8 cellular contexts compared by ENCODE assay signal in genomic region chr6:37018152-37019064, GRCh38. TPM values are rescaled to one million over a fixed set of nuclear protein-coding genes. Genes with fewer than 3 reads are reported as not detected.
DNase-seq lines count a peak whose midpoint lies in the region; ATAC-seq and TF ChIP-seq lines count a peak whose summit lies in the region.

No MANE protein-coding gene starts in this region.

- no peaks in the 10 kb centered on the region for H3K27me3 Mint-ChIP-seq in activated B cell treated with CpG ODN at 0.5 μM for 24 hours

- no peak overlapping the region for H3K4me3 Mint-ChIP-seq in activated B cell treated with CpG ODN at 0.5 μM for 24 hours

- no peaks in the 10 kb centered on the region for H3K9me3 Mint-ChIP-seq in activated B cell treated with CpG ODN at 0.5 μM for 24 hours

- peaks cover 92% of the 10 kb centered on the region for H3K36me3 Mint-ChIP-seq in activated B cell treated with CpG ODN at 0.5 μM for 24 hours (ENCODE audit: low read depth)

- CTCF ChIA-PET in activated B cell treated with CpG ODN at 0.5 μM for 24 hours (lab: Charles Lee) = interaction anchor here (0.7 to 10.6 kb wide), 46 partner anchors 9 to 403 kb away, joined by 3 to 185 read pairs (median 5); partner anchors contain the start of genes C6orf89, FGD2, MTCH1 and PI16

- H3K4me3 ChIP-seq in cardiac fibroblast (replicated peaks in 1 of 2; ENCODE audit: low read depth in 2 of 2, low read length in 2 of 2) = no peak overlapping the region

- peak overlapping the region; percentile 73 for H3K27ac Mint-ChIP-seq in activated B cell treated with CpG ODN at 0.5 μM for 24 hours

- POLR2A ChIA-PET in activated B cell treated with CpG ODN at 0.5 μM for 24 hours (lab: Charles Lee) = interaction anchor here (0.5 to 24.7 kb wide), 20 partner anchors 11 to 259 kb away, joined by 3 to 519 read pairs (median 9); partner anchors contain the start of genes C6orf89, FGD2, MTCH1 and PIM1

- H3K4me1 Mint-ChIP-seq in activated B cell treated with CpG ODN at 0.5 μM for 24 hours = peaks cover 31% of the 10 kb centered on the region

- DNase-seq in AML-193 (lab: John Stamatoyannopoulos, UW) (peak; percentile 98 to 99), GM19238 (ENCODE audit: insufficient read length, low spot score) (peak; percentile 89), NCI-H345 treated with DMSO at 0.1 percent for 48 hours (lab: John Stamatoyannopoulos, UW; ENCODE audit: unreplicated experiment) (peak; percentile 76), activated B cell treated with CpG ODN at 0.5 μM for 24 hours (peak; percentile 72), cardiac fibroblast (ENCODE audit: low read depth in 2 of 2) (peak; percentile 90 to 93), kidney tubule cell (ENCODE audit: low spot score) (peak; percentile 87)
- DNase-seq in stimulated activated CD4-positive, alpha-beta T cell treated with anti-CD3 and anti-CD28 coated beads, Interleukin-1b, Interleukin-23, amount 100 ng/mL, for 4 hours (ENCODE audit: low read depth in 2 of 2) = peak; percentile 79 to 80

- ATAC-seq in HG03354 (IDR thresholded peaks at IDR 0.05; ENCODE audit: poor library complexity, severe bottlenecking, unreplicated experiment) (peak; percentile 92), activated B cell treated with CpG ODN at 0.5 μM for 24 hours (ENCODE audit: low read depth) (peak; percentile 95)

- peak; percentile 83 for TF ChIP-seq CTCF in activated B cell treated with CpG ODN at 0.5 μM for 24 hours (IDR thresholded peaks at IDR 0.05)
- TF ChIP-seq CTCF in cardiac fibroblast (IDR thresholded peaks at IDR 0.05; ENCODE audit: low read depth, low read length) = peak; percentile 98

- intact Hi-C loops in activated B cell treated with CpG ODN at 0.5 μM for 24 hours (cut with micrococcal nuclease) = loop anchor here (1.0 kb wide), 8 partner anchors 11 to 252 kb away; partner anchors contain the start of gene C6orf89

RNA-seq across cellular contexts. Expression of gene FGD2, which starts 13.0 kb away (rescaled TPM):
- 362 and 435 TPM in 2 replicates for total RNA-seq in activated B cell treated with CpG ODN at 0.5 μM for 24 hours

RNA-seq across cellular contexts. Expression of gene MTCH1, which starts 32.4 kb away (rescaled TPM):
- total RNA-seq in activated B cell treated with CpG ODN at 0.5 μM for 24 hours = 128 and 133 TPM in 2 replicates
